8 cellular contexts compared by ENCODE assay signal in the genomic region with DNA sequence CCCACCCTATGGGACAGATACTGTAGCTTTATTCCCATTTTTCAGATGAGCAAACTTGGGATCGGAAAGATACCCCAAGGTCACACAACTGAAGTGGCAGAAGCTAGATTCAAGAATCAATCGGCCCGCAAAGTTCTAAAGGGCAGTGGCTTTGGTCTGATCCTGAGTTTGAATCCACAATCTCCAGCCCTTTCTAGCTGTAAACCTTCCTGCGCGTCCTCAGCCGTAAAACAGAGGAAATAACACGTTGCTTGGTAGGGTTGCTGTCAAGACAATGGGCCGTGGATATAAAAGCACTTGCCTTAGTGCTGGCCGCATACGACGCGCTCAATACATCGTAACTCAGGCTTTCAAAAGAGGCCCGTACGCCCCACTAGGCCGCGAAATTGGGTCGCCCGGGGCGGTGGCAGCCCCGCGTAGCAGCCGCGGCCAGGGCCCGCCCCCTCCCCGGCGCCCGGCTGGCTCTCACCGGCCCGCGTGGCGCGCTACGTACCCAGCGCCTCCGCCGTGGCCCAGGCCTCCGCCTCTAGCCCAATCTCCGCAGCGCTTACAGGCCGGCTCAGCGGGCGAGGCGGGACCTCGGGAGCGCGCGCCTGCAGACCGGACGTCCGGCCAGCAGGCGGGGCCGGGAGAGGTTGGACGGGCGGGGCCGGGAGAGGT. TPM values are rescaled to one million over a fixed set of nuclear protein-coding genes. Genes with fewer than 3 reads are reported as not detected.
A peak's percentile ranks its signal among the peaks of the same experiment; 100 is the strongest.
DNase-seq lines count a peak whose midpoint lies in the region; ATAC-seq and TF ChIP-seq lines count a peak whose summit lies in the region.

A gene with protein sequence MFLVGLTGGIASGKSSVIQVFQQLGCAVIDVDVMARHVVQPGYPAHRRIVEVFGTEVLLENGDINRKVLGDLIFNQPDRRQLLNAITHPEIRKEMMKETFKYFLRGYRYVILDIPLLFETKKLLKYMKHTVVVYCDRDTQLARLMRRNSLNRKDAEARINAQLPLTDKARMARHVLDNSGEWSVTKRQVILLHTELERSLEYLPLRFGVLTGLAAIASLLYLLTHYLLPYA (minus strand): TSS at position 573 of the 660 bp plus-strand sequence. CDS start 16,747 bp downstream, outside the sequence.

- H3K9me2 ChIP-seq in OCI-LY7 (ENCODE audit: insufficient read depth, low read length), result no peaks in the 10 kb centered on the region

- H3K27ac ChIP-seq in OCI-LY7 (ENCODE audit: low read depth, low read length, poor library complexity, severe bottlenecking), result peak within 1 kb of the TSS; percentile 92

- H3K4me3 ChIP-seq in OCI-LY7 (ENCODE audit: low read depth, low read length, poor library complexity, severe bottlenecking) (peak within 1 kb of the TSS; percentile 79), mononuclear cell (ENCODE audit: low read length) (peak within 1 kb of the TSS; percentile 50)

- H3K9me3 ChIP-seq in OCI-LY7 (ENCODE audit: low read length) (no peaks in the 10 kb centered on the region), mononuclear cell (ENCODE audit: low read depth, low read length) (no peaks in the 10 kb centered on the region)

- peak; percentile 96 for DNase-seq in Caki2 (ENCODE audit: low read depth)
- peak; percentile 92 for DNase-seq in HuH-7 (ENCODE audit: low spot score)
- DNase-seq in OCI-LY7 (ENCODE audit: low spot score), result peak; percentile 97
- DNase-seq in activated T-cell treated with anti-CD3 and anti-CD28 coated beads for 1 hour (ENCODE audit: low read depth), result peak; percentile 74
- DNase-seq in epidermal melanocyte (ENCODE audit: insufficient read length, low spot score), result peak; percentile 79
- peak; percentile 85 to 90 for DNase-seq in stimulated activated CD8-positive, alpha-beta memory T cell treated with anti-CD3 and anti-CD28 coated beads, Interleukin-2, amount 100 ng/mL, for 48 hours (ENCODE audit: low read depth in 2 of 2)

- peaks cover 36% of the 10 kb centered on the region for H3K79me2 ChIP-seq in OCI-LY7 (ENCODE audit: insufficient read depth, low read depth, low read length)

- H3K4me2 ChIP-seq in OCI-LY7 (ENCODE audit: low read length), result peak within 1 kb of the TSS; percentile 84

- H2AFZ ChIP-seq in OCI-LY7 (ENCODE audit: low read length), result peak within 1 kb of the TSS; percentile 62

- POLR2A ChIA-PET in OCI-LY7 (lab: Charles Lee), result interaction anchor here (1.0 to 2.6 kb wide), 2 partner anchors 11 to 15 kb away, joined by 6 to 21 read pairs; a partner anchor contains a TSS

- H3K4me1 ChIP-seq in OCI-LY7 (ENCODE audit: insufficient read depth, low read length, poor library complexity, severe bottlenecking) (peaks cover 19% of the 10 kb centered on the region), mononuclear cell (ENCODE audit: insufficient read depth, low read length) (peaks cover 25% of the 10 kb centered on the region)

- peak; percentile 91 for ATAC-seq in GM21515 (IDR thresholded peaks at IDR 0.05; ENCODE audit: unreplicated experiment)

- no peaks in the 10 kb centered on the region for H4K20me1 ChIP-seq in OCI-LY7 (ENCODE audit: insufficient read depth, low read length)

- no peaks in the 10 kb centered on the region for H3K27me3 ChIP-seq in mononuclear cell (ENCODE audit: insufficient read depth, low read length)

- TF ChIP-seq CTCF in OCI-LY7 (conservative IDR thresholded peaks at IDR 0.05; ENCODE audit: low read length), result no peak

- 0 out of 2 replicates have a peak, but pooled peaks cover 5% of the 10 kb centered on the region for H3K36me3 ChIP-seq in OCI-LY7 (ENCODE audit: insufficient read depth, low read length)

- BruUV-seq in OCI-LY7 (replicated peaks; lab: Mats Ljungman, UMichigan), result no TSS peak

- in situ Hi-C loops in Caki2 (cut with HindIII; ENCODE audit: low pct_unique_long_range_greater_than_20kb, low sequenced_read_pairs), result no loop called here

- CTCF ChIA-PET in OCI-LY7 (lab: Charles Lee; ENCODE audit: unreplicated experiment), result interaction anchor here (0.6 to 1.2 kb wide), 3 partner anchors 10 to 84 kb away, joined by 3 read pairs; a partner anchor contains a TSS

- intact Hi-C loops in OCI-LY7 (cut with micrococcal nuclease; ENCODE audit: unreplicated experiment), result no loop called here

RNA-seq across cellular contexts. Expression of the gene that starts here (rescaled TPM):
- 63.2 and 86.0 TPM in 2 replicates for total RNA-seq in Caki2 (2014; rRNA removed; shearing (Covaris generic); ENCODE audit: low replicate concordance)
- 40.8 and 53.1 TPM in 2 replicates for total RNA-seq in OCI-LY7 (2014; rRNA removed; shearing (Covaris generic))
- total RNA-seq in OCI-LY7 (2022), result 45.6 and 48.9 TPM in 2 replicates
- total RNA-seq in mononuclear cell, result 8.9 TPM

Comparison
In these comparisons a context has a peak if more than half of its experiments do, and no peak if none do; other contexts are left out.
1. Peak in every context shown above with its lines: DNase-seq, ATAC-seq, H3K4me3 ChIP-seq and H3K27ac ChIP-seq.